8 cellular contexts compared by ENCODE assay signal in the genomic region with DNA sequence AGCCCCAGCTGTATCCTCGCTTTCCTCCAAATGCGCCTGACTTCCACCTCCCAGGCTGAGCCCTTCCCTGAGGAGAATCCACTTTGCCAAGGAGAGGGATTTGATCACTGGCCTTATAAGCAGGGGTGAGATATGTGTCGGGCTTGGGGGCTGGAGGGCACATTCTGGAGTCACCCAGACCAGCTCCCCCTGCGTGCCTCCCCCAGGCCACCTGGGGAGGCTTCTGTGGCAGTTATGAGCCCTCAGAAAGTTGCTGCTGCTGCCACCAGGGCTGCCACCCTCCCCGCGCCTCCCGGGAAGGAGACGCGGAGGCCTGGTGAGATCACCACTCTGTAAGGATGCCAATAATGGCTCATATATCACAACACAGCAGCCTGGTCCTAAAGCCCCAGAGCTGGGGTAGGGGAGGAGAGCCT.
DNase-seq lines count a peak whose midpoint lies in the region; ATAC-seq and TF ChIP-seq lines count a peak whose summit lies in the region.

No MANE protein-coding gene starts in this region.

- H3K4me1 Mint-ChIP-seq in activated T-cell treated with anti-CD3 and anti-CD28 coated beads, Interleukin-2, amount 50 U/mL, for 4 hours (ENCODE audit: low read depth), result no peaks in the 10 kb centered on the region

- H3K9me3 Mint-ChIP-seq in activated T-cell treated with anti-CD3 and anti-CD28 coated beads, Interleukin-2, amount 50 U/mL, for 4 hours, result no peaks in the 10 kb centered on the region

- DNase-seq in HS-5 (ENCODE audit: low read depth) (peak; percentile 5), adrenal gland (peak; percentile 60 to 78 (median 69)), iPS-NIHi11 (ENCODE audit: low spot score) (peak; percentile 65), thoracic aorta (ENCODE audit: low spot score) (no peak), DMS114 treated with DMSO at 0.1 percent for 48 hours (lab: John Stamatoyannopoulos, UW; ENCODE audit: unreplicated experiment) (no peak)
- DNase-seq in activated CD4-positive, alpha-beta T cell treated with anti-CD3 and anti-CD28 coated beads, Interleukin-2, amount 50 U/mL, for 4 hours, result no peak
- no peak for DNase-seq in activated T-cell treated with anti-CD3 and anti-CD28 coated beads, Interleukin-2, amount 50 U/mL, for 4 hours

- H3K27ac ChIP-seq in adrenal gland (peak overlapping the region in 2 of 5 donors; percentile 46 to 49), thoracic aorta (peak overlapping the region in 1 of 2 donors; percentile 26)

- no peaks in the 10 kb centered on the region for H3K36me3 Mint-ChIP-seq in activated T-cell treated with anti-CD3 and anti-CD28 coated beads, Interleukin-2, amount 50 U/mL, for 4 hours (ENCODE audit: insufficient read depth)

- H3K4me3 Mint-ChIP-seq in activated T-cell treated with anti-CD3 and anti-CD28 coated beads, Interleukin-2, amount 50 U/mL, for 4 hours, result no peak overlapping the region

- no peaks in the 10 kb centered on the region for H3K27me3 ChIP-seq in adrenal gland
- H3K27me3 ChIP-seq in thoracic aorta (replicated peaks; ENCODE audit: insufficient read depth), result no peaks in the 10 kb centered on the region

- H3K27me3 Mint-ChIP-seq in activated T-cell treated with anti-CD3 and anti-CD28 coated beads, Interleukin-2, amount 50 U/mL, for 4 hours (ENCODE audit: low read depth), result no peaks in the 10 kb centered on the region

- peak in 4 of 6 experiments; percentile 11 to 28 (median 22) for TF ChIP-seq CTCF in adrenal gland (IDR thresholded peaks at IDR 0.05)
- TF ChIP-seq CTCF in thoracic aorta (IDR thresholded peaks at IDR 0.05), result no peak

- ATAC-seq in thoracic aorta (ENCODE audit: insufficient number of reproducible peaks, low FRiP score, low read depth), result peak; percentile 80
- ATAC-seq in GM21447 (IDR thresholded peaks at IDR 0.05; ENCODE audit: unreplicated experiment), result no peak
- no peak for ATAC-seq in activated T-cell treated with anti-CD3 and anti-CD28 coated beads, Interleukin-2, amount 50 U/mL, for 4 hours

- peaks cover 0 to 19% of the 10 kb centered on the region in 2 donors for H3K4me1 ChIP-seq in adrenal gland (replicated peaks in 1 of 2)
- H3K4me1 ChIP-seq in thoracic aorta (ENCODE audit: control insufficient read depth in 1 of 2, low read depth in 2 of 2), result peaks cover 0 to 15% of the 10 kb centered on the region in 2 donors

- H3K4me3 ChIP-seq in adrenal gland, result no peak overlapping the region
- H3K4me3 ChIP-seq in thoracic aorta, result peak overlapping the region; percentile 28

- H3K9me3 ChIP-seq in adrenal gland (replicated peaks in 1 of 3), result no peaks in the 10 kb centered on the region
- H3K9me3 ChIP-seq in thoracic aorta, result no peaks in the 10 kb centered on the region

- no peaks in the 10 kb centered on the region for H3K36me3 ChIP-seq in adrenal gland (replicated peaks in 1 of 2)
- H3K36me3 ChIP-seq in thoracic aorta, result no peaks in the 10 kb centered on the region

- 21 to 35% (median 27%) methylated on average over 7 to 9 of the region's 9 CpGs for WGBS in adrenal gland, 4 donors

- intact Hi-C loops in adrenal gland (cut with DNase I), result no loop called here

- no peak for TF ChIP-seq POLR2A in adrenal gland (IDR thresholded peaks at IDR 0.05)

Comparison
In these comparisons a context has a peak if more than half of its experiments do, and no peak if none do; other contexts are left out.
1. DNase-seq: peak in HS-5 (single experiment), adrenal gland (7 of 7) and iPS-NIHi11 (single experiment); none in thoracic aorta (single experiment), activated CD4-positive, alpha-beta T cell treated with anti-CD3 and anti-CD28 coated beads, Interleukin-2, amount 50 U/mL, for 4 hours (0 of 2), DMS114 treated with DMSO at 0.1 percent for 48 hours (single experiment) and activated T-cell treated with anti-CD3 and anti-CD28 coated beads, Interleukin-2, amount 50 U/mL, for 4 hours (single experiment).